Comparison of ENCODE assay signal across 25 cellular contexts in the genomic region with DNA sequence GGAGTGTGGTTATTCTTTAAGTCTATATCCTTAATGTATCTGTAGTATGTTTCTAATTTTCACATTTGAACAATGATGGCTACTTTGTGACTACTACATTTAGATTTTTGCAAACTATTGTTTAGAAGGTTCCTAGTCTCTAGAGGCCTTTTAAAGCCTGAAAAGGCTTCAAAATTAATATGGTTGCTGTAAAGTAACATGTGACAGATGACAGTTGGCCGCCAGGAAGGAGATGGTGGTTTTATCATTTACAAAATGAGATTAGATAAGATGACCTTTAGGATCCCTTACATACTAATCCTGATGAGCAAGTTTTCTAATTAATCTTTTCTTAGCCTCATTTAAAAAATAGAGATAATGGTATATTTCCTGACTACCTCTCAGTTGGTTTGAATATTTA.
"Had no signal": no experiment of that assay in that cellular context is flagged by ENCODE, and none has a peak within 500 bp of the region (broad histone marks: within the 10 kb centered on the region; RNA-seq: fewer than 3 reads in every experiment).

No MANE protein-coding gene starts in this region.

- H3K36me3 ChIP-seq: left lung, ovary, prostate gland, spleen, upper lobe of right lung had no signal

- ATAC-seq: activated naive CD8-positive, alpha-beta T cell treated with anti-CD3 and anti-CD28 coated beads, Interleukin-2, amount 50 U/mL, for 24 hours; esophagus mucosa; left lung; naive thymus-derived CD8-positive, alpha-beta T cell; stimulated activated naive CD8-positive, alpha-beta T cell treated with anti-CD3 and anti-CD28 coated beads, Interleukin-15, Interleukin-2, amounts not matched to agents 100 U/mL and 50 U/mL, for 24 hours; upper lobe of right lung had no signal

- H3K4me2 ChIP-seq: hepatocyte had no signal

- H3K27me3 Mint-ChIP-seq: activated CD4-positive, alpha-beta memory T cell treated with anti-CD3 and anti-CD28 coated beads, Interleukin-2, amount 10 ng/mL, durations not matched to agents 7 days and 5 days; activated naive CD8-positive, alpha-beta T cell treated with anti-CD3 and anti-CD28 coated beads, Interleukin-2, amount 50 U/mL, for 24 hours; brain; naive thymus-derived CD8-positive, alpha-beta T cell had no signal

- DNase-seq: activated CD4-positive, alpha-beta memory T cell treated with anti-CD3 and anti-CD28 coated beads, Interleukin-2, amount 10 ng/mL, durations not matched to agents 7 days and 5 days; activated gamma-delta T cell; activated naive CD4-positive, alpha-beta T cell treated with anti-CD3 and anti-CD28 coated beads, Interleukin-2, amount 50 U/mL, for 16 hours; activated naive CD8-positive, alpha-beta T cell treated with anti-CD3 and anti-CD28 coated beads, Interleukin-2, amount 50 U/mL, for 24 hours; anterior cingulate cortex; central memory CD4-positive, alpha-beta T cell; dermis blood vessel endothelial cell; effector memory CD4-positive, alpha-beta T cell; foreskin melanocyte; glutamatergic neuron; kidney glomerular epithelial cell; left lung; naive thymus-derived CD8-positive, alpha-beta T cell; ovary; spleen; stimulated activated naive CD8-positive, alpha-beta T cell treated with anti-CD3 and anti-CD28 coated beads, Interleukin-15, Interleukin-2, amounts not matched to agents 100 U/mL and 50 U/mL, for 24 hours; T-helper 1 cell; T-helper 9 cell; upper lobe of right lung had no signal

- H3K27ac ChIP-seq: hepatocyte, left lung, ovary, prostate gland, spleen, upper lobe of right lung had no signal

- H3K9me3 Mint-ChIP-seq: activated naive CD8-positive, alpha-beta T cell treated with anti-CD3 and anti-CD28 coated beads, Interleukin-2, amount 50 U/mL, for 24 hours; activated T-cell treated with anti-CD3 and anti-CD28 coated beads, Interleukin-2, amount 50 U/mL, for 72 hours; naive thymus-derived CD8-positive, alpha-beta T cell had no signal

- H2AFZ ChIP-seq: hepatocyte had no signal

- H3K4me3 ChIP-seq: hepatocyte, left lung, lung, ovary, prostate gland, spleen, upper lobe of right lung had no signal

- H3K27ac Mint-ChIP-seq: activated CD4-positive, alpha-beta memory T cell treated with anti-CD3 and anti-CD28 coated beads, Interleukin-2, amount 10 ng/mL, durations not matched to agents 7 days and 5 days; activated naive CD8-positive, alpha-beta T cell treated with anti-CD3 and anti-CD28 coated beads, Interleukin-2, amount 50 U/mL, for 24 hours had no signal

- H3K9me3 ChIP-seq: left lung, ovary, prostate gland, spleen, upper lobe of right lung had no signal

- H3K27me3 ChIP-seq: hepatocyte, left lung, ovary, spleen, upper lobe of right lung had no signal

- H3K4me3 Mint-ChIP-seq: activated CD4-positive, alpha-beta memory T cell treated with anti-CD3 and anti-CD28 coated beads, Interleukin-2, amount 10 ng/mL, durations not matched to agents 7 days and 5 days; activated naive CD8-positive, alpha-beta T cell treated with anti-CD3 and anti-CD28 coated beads, Interleukin-2, amount 50 U/mL, for 24 hours; brain had no signal
